11 cellular contexts compared by ENCODE assay signal in the genomic region with DNA sequence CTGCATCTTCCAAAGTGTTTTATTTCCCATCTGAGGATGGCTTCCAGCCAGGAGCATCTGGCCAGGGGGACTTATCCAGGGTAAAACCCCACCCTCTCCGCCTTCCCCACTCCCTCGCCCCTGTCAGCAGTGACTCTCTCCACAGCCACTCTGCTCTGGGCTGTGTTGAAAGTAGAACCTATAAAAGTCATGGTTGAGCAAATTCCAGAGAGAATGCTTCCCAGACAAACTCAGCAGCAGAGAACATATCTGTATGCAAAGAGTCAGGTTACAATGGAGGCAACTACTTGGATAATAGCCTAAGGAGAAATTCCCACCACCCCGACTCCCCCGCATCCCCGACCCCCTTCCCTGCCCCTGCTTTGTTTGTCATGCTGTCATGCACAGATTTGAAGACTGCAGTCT.
DNase-seq lines count a peak whose midpoint lies in the region; ATAC-seq and TF ChIP-seq lines count a peak whose summit lies in the region.
"Had no signal": no experiment of that assay in that cellular context is flagged by ENCODE, and none has a peak within 500 bp of the region (broad histone marks: within the 10 kb centered on the region; RNA-seq: fewer than 3 reads in every experiment).

No MANE protein-coding gene starts in this region.

- H3K4me1 ChIP-seq in left ventricle myocardium inferior (peaks cover 87% of the 10 kb centered on the region), RWPE2 (ENCODE audit: insufficient read depth, poor library complexity, severe bottlenecking) (peaks cover 16% of the 10 kb centered on the region)

- DNase-seq in left ventricle myocardium inferior (no peak), Right ventricle myocardium inferior (ENCODE audit: missing footprints) (no peak), RWPE2 (ENCODE audit: low spot score) (no peak), islet precursor cell (peak; percentile 88), GF-D8 (lab: John Stamatoyannopoulos, UW) (no peak), lower leg skin (ENCODE audit: low spot score in 2 of 2) (no peak)
- DNase-seq in stimulated activated CD4-positive, alpha-beta T cell treated with anti-CD3 and anti-CD28 coated beads, Interleukin-4, amount 100 ng/mL, for 24 hours = no peak
- DNase-seq: midbrain had no signal

- no peak overlapping the region for H3K4me3 ChIP-seq in left ventricle myocardium inferior
- no peak overlapping the region for H3K4me3 ChIP-seq in RWPE2 (ENCODE audit: severe bottlenecking)
- H3K4me3 ChIP-seq in lower leg skin (ENCODE audit: low read depth, poor library complexity, severe bottlenecking) = no peak overlapping the region
- H3K4me3 ChIP-seq: K562 had no signal

- H3K27me3 ChIP-seq in left ventricle myocardium inferior (ENCODE audit: low read depth) (no peaks in the 10 kb centered on the region), RWPE2 (ENCODE audit: insufficient read depth, poor library complexity, severe bottlenecking) (no peaks in the 10 kb centered on the region)

- H3K9me3 ChIP-seq in left ventricle myocardium inferior (replicated peaks) (no peaks in the 10 kb centered on the region), RWPE2 (ENCODE audit: severe bottlenecking) (no peaks in the 10 kb centered on the region)

- intact Hi-C loops in left ventricle myocardium inferior (cut with micrococcal nuclease) (loop anchor here (10.0 kb wide), 1 partner anchor 74 kb away; no protein-coding TSS in a partner anchor), Right ventricle myocardium inferior (cut with DNase I) (no loop called here), lower leg skin (cut with DNase I; ENCODE audit: low total_unique reads) (no loop called here)

- ATAC-seq in Right ventricle myocardium inferior (no peak), RWPE2 (ENCODE audit: low read depth) (peak; percentile 55), HG02981 (IDR thresholded peaks at IDR 0.05; ENCODE audit: unreplicated experiment) (no peak)
- ATAC-seq: CD8-positive, alpha-beta T cell; K562 had no signal

- 59 to 65% methylated on average over 5 of the region's 5 CpGs for WGBS in lower leg skin, 2 donors

- TF ChIP-seq POLR2A in lower leg skin (IDR thresholded peaks at IDR 0.05) = no peak

- H3K27ac ChIP-seq in left ventricle myocardium inferior (replicated peaks) = peak overlapping the region; percentile 79
- no peak overlapping the region for H3K27ac ChIP-seq in RWPE2 (ENCODE audit: poor library complexity, severe bottlenecking)

- no peak for TF ChIP-seq CTCF in left ventricle myocardium inferior (IDR thresholded peaks at IDR 0.05; ENCODE audit: borderline replicate concordance)
- TF ChIP-seq CTCF in RWPE2 (IDR thresholded peaks at IDR 0.05; ENCODE audit: poor library complexity, severe bottlenecking) = no peak
- TF ChIP-seq CTCF in lower leg skin (IDR thresholded peaks at IDR 0.05) = no peak

- H3K36me3 ChIP-seq in left ventricle myocardium inferior = no peaks in the 10 kb centered on the region
- no peaks in the 10 kb centered on the region for H3K36me3 ChIP-seq in RWPE2 (ENCODE audit: low read depth)
